ENCODE assay signal across 9 cellular contexts in the genomic region with DNA sequence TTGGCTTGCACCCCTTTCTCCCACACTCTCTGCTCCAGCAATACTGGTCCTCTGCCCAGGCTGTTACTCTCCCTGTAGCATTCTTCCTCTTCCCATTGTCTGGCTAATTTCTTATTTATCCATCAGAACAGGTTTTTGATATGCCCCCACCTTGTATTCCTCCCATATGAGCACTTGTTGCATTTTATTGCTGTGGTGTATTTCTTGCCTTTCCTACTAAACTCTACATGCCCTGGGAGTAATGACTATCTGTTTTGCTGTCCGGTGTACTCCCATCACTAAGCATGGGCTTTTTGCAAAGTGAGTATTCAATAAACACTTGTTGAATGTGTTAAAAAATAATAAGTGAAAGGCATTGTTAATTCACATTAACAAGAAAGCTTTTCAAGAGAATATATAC.
"Had no signal": no experiment of that assay in that cellular context is flagged by ENCODE, and none has a peak within 500 bp of the region (broad histone marks: within the 10 kb centered on the region; RNA-seq: fewer than 3 reads in every experiment).

No MANE protein-coding gene starts in this region.

- DNase-seq: GM23248, IMR-90, KG1 had no signal

- H3K9ac ChIP-seq: GM23248 had no signal

- H2AFZ ChIP-seq: GM23248 had no signal

- H3K4me3 ChIP-seq: GM23248, HAP-1, K562 had no signal

- H3K4me1 ChIP-seq: HAP-1 had no signal

- FAIRE-seq: H1, H54, HTR-8/SVneo, K562 had no signal

- H3K27ac ChIP-seq: GM23248 had no signal

- H3K36me3 ChIP-seq: HAP-1 had no signal

- ATAC-seq: HCT116, K562 had no signal

- H3K9me3 ChIP-seq: HAP-1 had no signal
